In genomic region chr10:106576534-106576933, GRCh38 we compare ENCODE assay signal across 1 cellular context.
TF ChIP-seq lines count a peak whose summit lies in the region.

No MANE protein-coding gene starts in this region.

TF ChIP-seq in H1, 55 proteins besides CTCF, POLR2A, EP300 and RAD21:
- TF ChIP-seq SIN3A (conservative IDR thresholded peaks at IDR 0.05 in 1 of 2, IDR thresholded peaks at IDR 0.05 in 1 of 2; ENCODE audit: low read depth in 1 of 2, low read length in 2 of 2) = no peak
- no peak for TF ChIP-seq CHD7 (IDR thresholded peaks at IDR 0.05; ENCODE audit: insufficient replicate concordance, low read length)
- TF ChIP-seq SIRT6 (IDR thresholded peaks at IDR 0.05; ENCODE audit: low read length) = no peak
- TF ChIP-seq, protein P1, sequence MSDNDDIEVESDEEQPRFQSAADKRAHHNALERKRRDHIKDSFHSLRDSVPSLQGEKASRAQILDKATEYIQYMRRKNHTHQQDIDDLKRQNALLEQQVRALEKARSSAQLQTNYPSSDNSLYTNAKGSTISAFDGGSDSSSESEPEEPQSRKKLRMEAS (IDR thresholded peaks at IDR 0.05) = no peak
- no peak for TF ChIP-seq HDAC2 (IDR thresholded peaks at IDR 0.05; ENCODE audit: borderline replicate concordance in 1 of 2, low read depth in 2 of 2, low read length in 2 of 2)
- no peak for TF ChIP-seq POLR2AphosphoS5 (IDR thresholded peaks at IDR 0.05; ENCODE audit: low read depth, low read length)
- TF ChIP-seq YY1 (IDR thresholded peaks at IDR 0.05; ENCODE audit: low read depth, low read length) = no peak
- no peak for TF ChIP-seq RBBP5 (IDR thresholded peaks at IDR 0.05; ENCODE audit: borderline replicate concordance, low read depth, low read length)
- TF ChIP-seq TCF12 (IDR thresholded peaks at IDR 0.05; ENCODE audit: low read depth, low read length) = no peak
- TF ChIP-seq BRCA1 (IDR thresholded peaks at IDR 0.05; ENCODE audit: low read depth, low read length) = no peak
- TF ChIP-seq E2F6 (IDR thresholded peaks at IDR 0.05) = no peak
- TF ChIP-seq TAF1 (IDR thresholded peaks at IDR 0.05; ENCODE audit: low read depth, low read length) = no peak
- TF ChIP-seq NANOG (IDR thresholded peaks at IDR 0.05; ENCODE audit: insufficient read depth, low read depth, low read length, poor library complexity, severe bottlenecking) = no peak
- no peak for TF ChIP-seq HDAC6 (IDR thresholded peaks at IDR 0.05; ENCODE audit: low read depth, low read length)
- TF ChIP-seq SAP30 (IDR thresholded peaks at IDR 0.05; ENCODE audit: insufficient read depth, insufficient replicate concordance, low read length) = no peak
